Comparison of ENCODE assay signal across 10 cellular contexts in genomic region chr12:62006076-62006732, GRCh38.
A peak's percentile ranks its signal among the peaks of the same experiment; 100 is the strongest.
DNase-seq lines count a peak whose midpoint lies in the region; ATAC-seq and TF ChIP-seq lines count a peak whose summit lies in the region.
"Had no signal": no experiment of that assay in that cellular context is flagged by ENCODE, and none has a peak within 500 bp of the region (broad histone marks: within the 10 kb centered on the region; RNA-seq: fewer than 3 reads in every experiment).

No MANE protein-coding gene starts in this region.

- no peak overlapping the region for H3K4me3 Mint-ChIP-seq in activated T-helper 1 cell treated with anti-CD3 and anti-CD28 coated beads, Interleukin-12 subunit alpha, Interleukin-12 subunit beta, Interleukin-2, Interleukin-4 antibody, amounts not matched to agents 30 ng/mL and 10 ng/mL and 1 ng/mL, durations not matched to agents 14 hours and 24 hours and 36 hours
- H3K4me3 Mint-ChIP-seq: naive thymus-derived CD8-positive, alpha-beta T cell had no signal

- TF ChIP-seq CTCF in AG09319 (IDR thresholded peaks at IDR 0.05; ENCODE audit: low read depth, low read length) (peak; percentile 71), choroid plexus epithelial cell (conservative IDR thresholded peaks at IDR 0.05; ENCODE audit: low read depth, low read length) (peak; percentile 80)

- H3K9me3 Mint-ChIP-seq in activated T-helper 1 cell treated with anti-CD3 and anti-CD28 coated beads, Interleukin-12 subunit alpha, Interleukin-12 subunit beta, Interleukin-2, Interleukin-4 antibody, amounts not matched to agents 30 ng/mL and 10 ng/mL and 1 ng/mL, durations not matched to agents 14 hours and 24 hours and 36 hours, result no peaks in the 10 kb centered on the region

- intact Hi-C loops in activated T-helper 1 cell treated with anti-CD3 and anti-CD28 coated beads, Interleukin-12 subunit alpha, Interleukin-12 subunit beta, Interleukin-2, Interleukin-4 antibody, amounts not matched to agents 30 ng/mL and 10 ng/mL and 1 ng/mL, durations not matched to agents 14 hours and 24 hours and 36 hours (cut with micrococcal nuclease), result loop anchor here (1.0 kb wide), 1 partner anchor 186 kb away; a partner anchor contains a TSS

- no peak overlapping the region for H3K27ac Mint-ChIP-seq in activated T-helper 1 cell treated with anti-CD3 and anti-CD28 coated beads, Interleukin-12 subunit alpha, Interleukin-12 subunit beta, Interleukin-2, Interleukin-4 antibody, amounts not matched to agents 30 ng/mL and 10 ng/mL and 1 ng/mL, durations not matched to agents 14 hours and 24 hours and 36 hours
- H3K27ac Mint-ChIP-seq: naive thymus-derived CD8-positive, alpha-beta T cell had no signal

- H3K36me3 Mint-ChIP-seq in activated T-helper 1 cell treated with anti-CD3 and anti-CD28 coated beads, Interleukin-12 subunit alpha, Interleukin-12 subunit beta, Interleukin-2, Interleukin-4 antibody, amounts not matched to agents 30 ng/mL and 10 ng/mL and 1 ng/mL, durations not matched to agents 14 hours and 24 hours and 36 hours (ENCODE audit: low read depth), result no peaks in the 10 kb centered on the region
- H3K36me3 Mint-ChIP-seq: naive thymus-derived CD8-positive, alpha-beta T cell had no signal

- H3K27me3 Mint-ChIP-seq in activated T-helper 1 cell treated with anti-CD3 and anti-CD28 coated beads, Interleukin-12 subunit alpha, Interleukin-12 subunit beta, Interleukin-2, Interleukin-4 antibody, amounts not matched to agents 30 ng/mL and 10 ng/mL and 1 ng/mL, durations not matched to agents 14 hours and 24 hours and 36 hours (ENCODE audit: insufficient read depth), result no peaks in the 10 kb centered on the region

- no peaks in the 10 kb centered on the region for H3K4me1 Mint-ChIP-seq in activated T-helper 1 cell treated with anti-CD3 and anti-CD28 coated beads, Interleukin-12 subunit alpha, Interleukin-12 subunit beta, Interleukin-2, Interleukin-4 antibody, amounts not matched to agents 30 ng/mL and 10 ng/mL and 1 ng/mL, durations not matched to agents 14 hours and 24 hours and 36 hours (ENCODE audit: low read depth)

- DNase-seq in AG09319 (ENCODE audit: extremely low read depth, low read depth) (peak; percentile 0), GM04504 (ENCODE audit: low read depth) (peak; percentile 19), NCI-H748 treated with DMSO at 0.1 percent for 48 hours (lab: John Stamatoyannopoulos, UW) (peak; percentile 40), choroid plexus epithelial cell (ENCODE audit: low read depth) (peak; percentile 66), mucosa of gallbladder (ENCODE audit: low spot score) (peak; percentile 18), NCI-H187 (lab: John Stamatoyannopoulos, UW) (no peak)
- DNase-seq in activated T-helper 1 cell treated with anti-CD3 and anti-CD28 coated beads, Interleukin-12 subunit alpha, Interleukin-12 subunit beta, Interleukin-2, Interleukin-4 antibody, amounts not matched to agents 30 ng/mL and 10 ng/mL and 1 ng/mL, durations not matched to agents 14 hours and 24 hours and 36 hours (ENCODE audit: low spot score), result no peak

- ATAC-seq in HG02759 (IDR thresholded peaks at IDR 0.05; ENCODE audit: unreplicated experiment), result peak; percentile 71
- ATAC-seq: naive thymus-derived CD8-positive, alpha-beta T cell had no signal

- H3K4me3 ChIP-seq in choroid plexus epithelial cell (ENCODE audit: low read depth, low read length), result no peak overlapping the region
- H3K4me3 ChIP-seq: SJSA1 had no signal

Comparison
In these comparisons a context has a peak if more than half of its experiments do, and no peak if none do; other contexts are left out.
1. DNase-seq: peak in AG09319 (single experiment), GM04504 (single experiment), NCI-H748 treated with DMSO at 0.1 percent for 48 hours (single experiment), choroid plexus epithelial cell (single experiment) and mucosa of gallbladder (single experiment); none in NCI-H187 (0 of 2) and activated T-helper 1 cell treated with anti-CD3 and anti-CD28 coated beads, Interleukin-12 subunit alpha, Interleukin-12 subunit beta, Interleukin-2, Interleukin-4 antibody, amounts not matched to agents 30 ng/mL and 10 ng/mL and 1 ng/mL, durations not matched to agents 14 hours and 24 hours and 36 hours (single experiment).